ENCODE assay signal across 18 cellular contexts in the genomic region with DNA sequence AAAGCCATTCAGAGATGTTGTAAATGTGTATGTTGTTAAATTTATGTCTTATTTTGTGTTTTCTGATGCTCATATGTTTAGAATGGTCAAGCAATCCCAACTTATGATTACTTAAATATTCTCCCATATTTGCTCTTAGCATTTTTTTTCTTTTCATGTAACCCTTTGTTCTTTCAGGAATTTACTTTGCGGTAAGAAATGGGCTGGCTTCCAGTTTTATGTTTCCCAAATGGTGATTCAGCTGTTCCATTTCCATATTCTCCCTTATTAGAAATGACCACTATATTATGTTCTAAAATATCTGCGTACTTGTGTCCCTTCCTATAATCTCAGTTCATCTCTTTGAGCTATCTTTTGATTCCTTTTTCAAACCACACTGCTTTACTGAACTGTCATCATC.
DNase-seq lines count a peak whose midpoint lies in the region; ATAC-seq and TF ChIP-seq lines count a peak whose summit lies in the region.
"Had no signal": no experiment of that assay in that cellular context is flagged by ENCODE, and none has a peak within 500 bp of the region (broad histone marks: within the 10 kb centered on the region; RNA-seq: fewer than 3 reads in every experiment).

No MANE protein-coding gene starts in this region.

- H3K27me3 ChIP-seq in breast epithelium, result no peaks in the 10 kb centered on the region
- H3K27me3 ChIP-seq: MG63 had no signal

- TF ChIP-seq POLR2A in breast epithelium (IDR thresholded peaks at IDR 0.05), result no peak

- H3K4me3 ChIP-seq in breast epithelium (no peak overlapping the region), astrocyte of the cerebellum (ENCODE audit: low read depth, low read length) (no peak overlapping the region), fibroblast of mammary gland (ENCODE audit: control insufficient read depth, low read depth, low read length) (no peak overlapping the region)
- H3K4me3 ChIP-seq: MG63 had no signal

- no peaks in the 10 kb centered on the region for H3K4me1 ChIP-seq in breast epithelium

- BruUV-seq in MCF 10A (replicated peaks; lab: Mats Ljungman, UMichigan), result no TSS peak

- H3K4me1 Mint-ChIP-seq in MCF 10A (ENCODE audit: insufficient read depth, unreplicated experiment), result peaks cover 7% of the 10 kb centered on the region
- H3K4me1 Mint-ChIP-seq: H9 had no signal

- peaks cover 55% of the 10 kb centered on the region for H3K27me3 Mint-ChIP-seq in MCF 10A (ENCODE audit: insufficient read depth, unreplicated experiment)

- no peaks in the 10 kb centered on the region for H3K9me3 ChIP-seq in breast epithelium
- H3K9me3 ChIP-seq: MG63 had no signal

- no peak overlapping the region for H3K4me3 Mint-ChIP-seq in MCF 10A (ENCODE audit: unreplicated experiment)
- H3K4me3 Mint-ChIP-seq: H9 had no signal

- DNase-seq in MCF 10A (ENCODE audit: unreplicated experiment) (peak; percentile 78), breast epithelium (ENCODE audit: low spot score in 2 of 2) (no peak), astrocyte of the cerebellum (ENCODE audit: low read depth) (peak; percentile 67), fibroblast of mammary gland (ENCODE audit: low read depth) (peak; percentile 31), NCI-H2107 treated with DMSO at 0.1 percent for 48 hours (lab: John Stamatoyannopoulos, UW; ENCODE audit: unreplicated experiment) (no peak), HCEC 1CT (no peak)
- DNase-seq: C1 segment of cervical spinal cord, DMS 273 treated with DMSO at 0.1 percent for 48 hours, H9, MG63, NCI-H1105, NCI-H1694 treated with DMSO at 0.1 percent for 48 hours, NCI-H446 had no signal

- intact Hi-C loops in MCF 10A (cut with micrococcal nuclease) (no loop called here), breast epithelium (cut with DNase I; ENCODE audit: low total_unique reads) (no loop called here)

- in situ Hi-C loops in astrocyte of the cerebellum (cut with HindIII; ENCODE audit: low sequenced_read_pairs), result no loop called here

- ATAC-seq in GM21528 (IDR thresholded peaks at IDR 0.05; ENCODE audit: low FRiP score, unreplicated experiment) (no peak), GM19035 (IDR thresholded peaks at IDR 0.05; ENCODE audit: unreplicated experiment) (no peak)
- ATAC-seq: Right ventricle myocardium inferior, SK-N-SH treated with all-trans-retinoic acid at 6 μM for 48 hours had no signal

- POLR2A ChIA-PET in MCF 10A (lab: Yijun Ruan, JAX), result interaction anchor here (0.8 to 1.4 kb wide), 4 partner anchors 9 to 100 kb away, joined by 3 to 4 read pairs (median 3); no protein-coding TSS in a partner anchor

- no peaks in the 10 kb centered on the region for H3K36me3 Mint-ChIP-seq in MCF 10A (ENCODE audit: insufficient read depth, unreplicated experiment)

- H3K36me3 ChIP-seq in breast epithelium, result no peaks in the 10 kb centered on the region
- H3K36me3 ChIP-seq: MG63 had no signal

- no peak overlapping the region for H3K27ac ChIP-seq in breast epithelium
- H3K27ac ChIP-seq: 22Rv1 had no signal

- no peaks in the 10 kb centered on the region for H3K9me3 Mint-ChIP-seq in MCF 10A (ENCODE audit: unreplicated experiment)

- no peak overlapping the region for H3K27ac Mint-ChIP-seq in MCF 10A (ENCODE audit: low read depth, unreplicated experiment)
- H3K27ac Mint-ChIP-seq: H9 had no signal

- TF ChIP-seq CTCF in MCF 10A (IDR thresholded peaks at IDR 0.05; ENCODE audit: unreplicated experiment) (no peak), breast epithelium (IDR thresholded peaks at IDR 0.05) (no peak), astrocyte of the cerebellum (IDR thresholded peaks at IDR 0.05; ENCODE audit: low read depth, low read length, missing control alignments) (no peak), fibroblast of mammary gland (conservative IDR thresholded peaks at IDR 0.05; ENCODE audit: control insufficient read depth, insufficient read depth, low read depth, low read length) (no peak)

- CTCF ChIA-PET in MCF 10A (lab: Yijun Ruan, JAX), result interaction anchor here (0.7 to 4.1 kb wide), 2 partner anchors 15 to 132 kb away, joined by 3 to 18 read pairs; a partner anchor contains a TSS

Comparison
In these comparisons a context has a peak if more than half of its experiments do, and no peak if none do; other contexts are left out.
1. DNase-seq: peak in MCF 10A (single experiment), astrocyte of the cerebellum (single experiment) and fibroblast of mammary gland (single experiment); none in breast epithelium (0 of 2), NCI-H2107 treated with DMSO at 0.1 percent for 48 hours (single experiment) and HCEC 1CT (single experiment).